8 cellular contexts compared by ENCODE assay signal in the genomic region with DNA sequence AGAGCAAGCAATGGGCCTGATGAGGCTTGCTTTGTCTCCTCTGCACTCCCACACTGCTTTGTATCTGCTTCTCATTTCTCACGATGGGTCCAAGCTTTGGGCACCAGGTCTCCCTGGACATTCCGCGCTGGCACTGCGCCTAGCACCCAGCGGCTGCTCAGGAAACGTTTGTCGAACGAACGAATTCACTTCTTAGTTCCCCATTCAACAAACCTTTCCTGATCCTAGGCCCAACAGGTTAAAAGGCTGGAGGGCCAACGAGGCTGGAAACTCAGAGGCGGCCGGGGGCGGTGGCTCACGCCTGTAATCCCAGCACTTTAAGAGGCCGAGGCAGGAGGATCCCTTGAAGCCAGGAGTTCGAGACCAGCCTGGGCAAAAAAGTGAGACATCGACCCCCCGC. TPM values are rescaled to one million over a fixed set of nuclear protein-coding genes. Genes with fewer than 3 reads are reported as not detected.
DNase-seq lines count a peak whose midpoint lies in the region; ATAC-seq, FAIRE-seq and TF ChIP-seq lines count a peak whose summit lies in the region.

No MANE protein-coding gene starts in this region.

- peaks cover 25% of the 10 kb centered on the region for H3K36me3 ChIP-seq in A673 (ENCODE audit: insufficient read depth, low read length, poor library complexity, severe bottlenecking)
- no peaks in the 10 kb centered on the region for H3K36me3 ChIP-seq in IMR-90 (ENCODE audit: control insufficient read depth, insufficient read depth, low read length)
- H3K36me3 ChIP-seq in K562 (ENCODE audit: control insufficient read depth, insufficient read depth, low read length): peaks cover 38% of the 10 kb centered on the region; the same call in 2 of the 3 replicates

- peak overlapping the region; percentile 97 for H3K4me2 ChIP-seq in IMR-90 (ENCODE audit: low read depth, low read length)
- peak overlapping the region; percentile 100 for H3K4me2 ChIP-seq in K562 (ENCODE audit: insufficient read depth, low read length)

- H3K4me3 Mint-ChIP-seq in mesothelial cell of epicardium: peak overlapping the region; percentile 82

- dilution Hi-C loops in IMR-90 (cut with HindIII; ENCODE audit: low sequenced_read_pairs, unreplicated experiment): no loop called here

- H2AK5ac ChIP-seq in IMR-90 (ENCODE audit: low read depth, low read length): peak overlapping the region; percentile 87

- H3K4me1 ChIP-seq in A673 (ENCODE audit: insufficient read depth, low read length, poor library complexity, severe bottlenecking) (peaks cover 31% of the 10 kb centered on the region), IMR-90 (ENCODE audit: control insufficient read depth, insufficient read depth, low read length) (peaks cover 13% of the 10 kb centered on the region), K562 (replicated peaks in 1 of 2; ENCODE audit: control insufficient read depth in 2 of 2, insufficient read depth in 2 of 2, low read length in 2 of 2) (peaks cover 7 to 22% of the 10 kb centered on the region in 2 experiments; a peak in 4 of 5 replicates)

- peak overlapping the region; percentile 19; the same call in 1 of the 2 replicates for H2BK20ac ChIP-seq in IMR-90 (ENCODE audit: low read depth, low read length)

- TF ChIP-seq RAD21 in IMR-90 (IDR thresholded peaks at IDR 0.05; ENCODE audit: low read length): no peak
- TF ChIP-seq RAD21 in K562 (CRISPR knock-in tag; conservative IDR thresholded peaks at IDR 0.05 in 1 of 2, IDR thresholded peaks at IDR 0.05 in 1 of 2): no peak

- intact Hi-C loops in A673 (cut with micrococcal nuclease; ENCODE audit: unreplicated experiment) (no loop called here), IMR-90 (cut with micrococcal nuclease) (loop anchor here (5.0 to 10.0 kb wide), 4 partner anchors 309 to 932 kb away; no protein-coding TSS in a partner anchor), K562 (cut with micrococcal nuclease) (no loop called here)

- TF ChIP-seq CTCF in A673 (conservative IDR thresholded peaks at IDR 0.05; ENCODE audit: low read depth, low read length): no peak
- no peak for TF ChIP-seq CTCF in IMR-90 (conservative IDR thresholded peaks at IDR 0.05; ENCODE audit: low read depth, low read length)
- no peak for TF ChIP-seq CTCF in K562 (IDR thresholded peaks at IDR 0.05 in 2 of 3, conservative IDR thresholded peaks at IDR 0.05 in 1 of 3; ENCODE audit: insufficient read depth in 2 of 3, low read depth in 1 of 3, low read length in 3 of 3)
- no peak for TF ChIP-seq CTCF in mesothelial cell of epicardium (IDR thresholded peaks at IDR 0.05; ENCODE audit: unreplicated experiment)

- H2AFZ ChIP-seq in IMR-90 (replicated peaks; ENCODE audit: low read length, poor library complexity) (peak overlapping the region; percentile 2), K562 (ENCODE audit: low read depth, low read length) (no peak overlapping the region)

- peaks cover 26 to 68% of the 10 kb centered on the region in 2 experiments for H3K79me1 ChIP-seq in IMR-90 (ENCODE audit: low read depth in 1 of 2, low read length in 2 of 2)

- TF ChIP-seq POLR2A in IMR-90 (IDR thresholded peaks at IDR 0.05; ENCODE audit: low read depth, low read length) (no peak), K562 (conservative IDR thresholded peaks at IDR 0.05) (no peak)

- FAIRE-seq in K562 (lab: Jason Lieb, UNC): no peak

- no peaks in the 10 kb centered on the region for H3K9me3 Mint-ChIP-seq in mesothelial cell of epicardium

- H3K79me2 ChIP-seq in K562 (ENCODE audit: control insufficient read depth, insufficient read depth, low read length): peaks cover 93% of the 10 kb centered on the region

- H4K91ac ChIP-seq in IMR-90 (ENCODE audit: insufficient read depth, low read depth, low read length): peak overlapping the region; percentile 87

- in situ Hi-C loops in IMR-90 (cut with MboI; ENCODE audit: low sequenced_read_pairs): loop anchor here (25.0 kb wide), 1 partner anchor 728 kb away; the partner anchor contains the start of gene BDKRB1
- in situ Hi-C loops in K562 (cut with MboI): no loop called here

- peak overlapping the region; percentile 87 for H3K23ac ChIP-seq in IMR-90 (ENCODE audit: low read depth, low read length)

- peaks cover 4% of the 10 kb centered on the region for H3K36me3 Mint-ChIP-seq in mesothelial cell of epicardium

- H4K8ac ChIP-seq in IMR-90 (ENCODE audit: low read depth in 2 of 2, low read length in 2 of 2): peak overlapping the region; percentile 28 to 73; a peak in 3 of 4 replicates

- H3K4me1 Mint-ChIP-seq in mesothelial cell of epicardium: peaks cover 59% of the 10 kb centered on the region

- H3K9me1 ChIP-seq in IMR-90 (ENCODE audit: insufficient read depth, low read length) (peaks cover 13% of the 10 kb centered on the region), K562 (ENCODE audit: control insufficient read depth, insufficient read depth, low read length) (no peaks in the 10 kb centered on the region)

- peak overlapping the region; percentile 95 for H3K4ac ChIP-seq in IMR-90 (ENCODE audit: low read depth, low read length)

- peak overlapping the region; percentile 97 for H3K14ac ChIP-seq in IMR-90 (replicated peaks; ENCODE audit: low read depth, low read length)

- peak overlapping the region; percentile 70 for H2BK5ac ChIP-seq in IMR-90 (ENCODE audit: low read depth, low read length, poor library complexity, severe bottlenecking)

- peak overlapping the region; percentile 92 for H3K4me3 ChIP-seq in A673 (ENCODE audit: low read depth, low read length, poor library complexity, severe bottlenecking)
- H3K4me3 ChIP-seq in IMR-90 (ENCODE audit: insufficient read depth, low read depth, low read length): peak overlapping the region; percentile 62
- H3K4me3 ChIP-seq in K562: peak overlapping the region; percentile 86

- no peaks in the 10 kb centered on the region for H3K27me3 Mint-ChIP-seq in mesothelial cell of epicardium (ENCODE audit: low read depth)

- peak overlapping the region; percentile 95 for H2AK9ac ChIP-seq in IMR-90 (replicated peaks; ENCODE audit: low read depth, low read length, poor library complexity)

- ATAC-seq in IMR-90 (ENCODE audit: low read depth) (no peak), K562 (no peak), GM21381 (IDR thresholded peaks at IDR 0.05; ENCODE audit: unreplicated experiment) (no peak)

- BruUV-seq in A673 (replicated peaks; lab: Mats Ljungman, UMichigan) (TSS peak; percentile 71), IMR-90 (replicated peaks; lab: Mats Ljungman, UMichigan) (TSS peak; percentile 64), K562 (replicated peaks; lab: Mats Ljungman, UMichigan) (TSS peak; percentile 65)

- peak overlapping the region; percentile 81 for H3K9ac ChIP-seq in IMR-90 (ENCODE audit: low read depth, low read length)
- H3K9ac ChIP-seq in K562 (ENCODE audit: insufficient read depth in 1 of 2, low read depth in 2 of 2, low read length in 2 of 2): peak overlapping the region; percentile 77 to 93

- peak overlapping the region; percentile 66 for H2BK120ac ChIP-seq in IMR-90 (ENCODE audit: low read depth, low read length)

- H3K27ac ChIP-seq in A673 (ENCODE audit: low read depth, low read length, poor library complexity, severe bottlenecking) (peak overlapping the region; percentile 87), IMR-90 (ENCODE audit: insufficient read depth, low read length) (peak overlapping the region; percentile 90), K562 (ENCODE audit: extremely low read depth, low read depth, low read length) (peak overlapping the region; percentile 94)

- H3K27ac Mint-ChIP-seq in mesothelial cell of epicardium: peak overlapping the region; percentile 97

- no peak overlapping the region for H3K18ac ChIP-seq in IMR-90 (ENCODE audit: low read depth, low read length)

- H3K56ac ChIP-seq in IMR-90 (ENCODE audit: extremely low read depth, insufficient read depth, low read length): peak overlapping the region; percentile 72

- no peak for TF ChIP-seq EP300 in K562 (IDR thresholded peaks at IDR 0.05; ENCODE audit: low read length)

- H4K5ac ChIP-seq in IMR-90 (ENCODE audit: low read depth, low read length): peak overlapping the region; percentile 61; the same call in 1 of the 2 replicates

- H4K20me1 ChIP-seq in IMR-90 (ENCODE audit: insufficient read depth, low read length): peaks cover 35% of the 10 kb centered on the region
- peaks cover 18% of the 10 kb centered on the region; the same call in 1 of the 2 replicates for H4K20me1 ChIP-seq in K562 (replicated peaks; ENCODE audit: control insufficient read depth, insufficient read depth, low read length)

- CTCF ChIA-PET in A673 (lab: Charles Lee) (no interaction called here), IMR-90 (lab: Yijun Ruan, JAX) (interaction anchor here (0.6 to 2.0 kb wide), 7 partner anchors 11 to 1127 kb away, joined by 3 to 6 read pairs (median 3); no protein-coding TSS in a partner anchor), K562 (lab: Yijun Ruan, JAX; ENCODE audit: low intra/inter-chr PET ratio) (no interaction called here)

- POLR2A ChIA-PET in A673 (lab: Charles Lee; ENCODE audit: low non-redundant PET) (interaction anchor here (0.7 kb wide), 1 partner anchor 133 kb away, joined by 3 read pairs; no protein-coding TSS in a partner anchor), IMR-90 (lab: Charles Lee; ENCODE audit: unreplicated experiment) (interaction anchor here (1.0 to 1.1 kb wide), 3 partner anchors 17 to 91 kb away, joined by 3 to 13 read pairs (median 8); partner anchors contain the start of gene SYNE3), K562 (lab: Yijun Ruan, JAX) (interaction anchor here (0.6 to 3.0 kb wide), 3 partner anchors 11 to 185 kb away, joined by 3 to 11 read pairs (median 4); no protein-coding TSS in a partner anchor)

- H3K9me3 ChIP-seq in A673 (ENCODE audit: low read depth, low read length, poor library complexity, severe bottlenecking) (no peaks in the 10 kb centered on the region), IMR-90 (ENCODE audit: control insufficient read depth, insufficient read depth, low read length) (no peaks in the 10 kb centered on the region), K562 (replicated peaks; ENCODE audit: control insufficient read depth, insufficient read depth, low read depth, low read length) (no peaks in the 10 kb centered on the region)

- 0% methylated on average over 5 of the region's 18 CpGs; no CpG with 5 or more reads in 1 of the 2 experiments for WGBS in IMR-90 (ENCODE audit: extremely low coverage in 2 of 2, insufficient read length in 1 of 2), 2 experiments
- WGBS in K562 (ENCODE audit: insufficient coverage, low coverage, missing lambda C conversion rate): 1% methylated on average over 18 of the region's 18 CpGs

- DNase-seq in A673 (ENCODE audit: low spot score): no peak
- DNase-seq in IMR-90: no peak
- no peak for DNase-seq in K562 (ENCODE audit: extremely low read depth in 1 of 4, low spot score in 3 of 4)
- no peak for DNase-seq in mesothelial cell of epicardium (ENCODE audit: low spot score in 2 of 2, unreplicated experiment in 2 of 2)
- DNase-seq in NK-92 treated with Interleukin-12 subunit alpha and Interleukin-12 subunit beta, amount 100 ng/mL, for 24 hours (lab: John Stamatoyannopoulos, UW): no peak
- no peak for DNase-seq in kidney tubule cell (ENCODE audit: low spot score)
- DNase-seq in hypothalamus (lab: John Stamatoyannopoulos, UW): no peak

- peak overlapping the region; percentile 43; the same call in 1 of the 3 replicates for H2BK15ac ChIP-seq in IMR-90 (ENCODE audit: low read depth, low read length)

- H3K27me3 ChIP-seq in A673 (replicated peaks; ENCODE audit: insufficient read depth, low read depth, low read length, poor library complexity) (no peaks in the 10 kb centered on the region), IMR-90 (ENCODE audit: control insufficient read depth, insufficient read depth, low read length) (no peaks in the 10 kb centered on the region), K562 (ENCODE audit: control insufficient read depth in 2 of 2, insufficient read depth in 2 of 2, low read length in 2 of 2) (no peaks in the 10 kb centered on the region)

RNA-seq across cellular contexts. Expression of gene GLRX5, which starts 1.0 kb away (rescaled TPM):
- total RNA-seq in A673 (2021): 63.5 and 68.8 TPM in 2 replicates
- 32.4 and 59.2 TPM in 2 replicates for total RNA-seq in IMR-90 (2012; rRNA removed)
- polyA plus RNA-seq in IMR-90 (2012; rRNA removed): 31.7 and 40.4 TPM in 2 replicates
- 13.3 and 15.9 TPM in 2 replicates for polyA plus RNA-seq in IMR-90 (2012; cell fraction: cytosol; rRNA removed)
- 5.0 and 14.4 TPM in 2 replicates for polyA plus RNA-seq in IMR-90 (2012; cell fraction: nucleus; rRNA removed; ENCODE audit: low replicate concordance)
- 11.5 and 14.3 TPM in 2 replicates for total RNA-seq in K562 (2011; cell fraction: chromatin; rRNA removed; ENCODE audit: low replicate concordance)
- 8.3 and 11.6 TPM in 2 replicates for total RNA-seq in K562 (2011; cell fraction: nucleolus; rRNA removed)
- total RNA-seq in K562 (2011; cell fraction: nucleoplasm; rRNA removed): 19.2 and 24.9 TPM in 2 replicates
- 78.4 and 97.8 TPM in 2 replicates for total RNA-seq in K562 (2014; rRNA removed)
- total RNA-seq in K562 (2014; rRNA removed; fragmentation: Illumina TruSeq; extraction: Trizol): 85.5 and 97.4 TPM in 2 replicates
- total RNA-seq in K562 (2015; rRNA removed; fragmentation: Illumina TruSeq; extraction: Trizol): 56.4 and 57.9 TPM in 2 replicates
- 66.8 and 68.0 TPM in 2 replicates for total RNA-seq in K562 (2021)
- polyA plus RNA-seq in K562 (2011; rRNA removed): 63.8 and 85.2 TPM in 2 replicates
- 31.1 and 72.2 TPM in 2 replicates for polyA plus RNA-seq in K562 (2011; cell fraction: cytosol; rRNA removed)
- 9.8 and 21.8 TPM in 2 replicates for polyA plus RNA-seq in K562 (2011; cell fraction: nucleus; rRNA removed)
- polyA plus RNA-seq in K562 (2012): 53.4 and 78.6 TPM in 2 replicates
- 92.8 and 96.8 TPM in 2 replicates for polyA plus RNA-seq in K562 (2014; fragmentation: Illumina TruSeq; extraction: Trizol)
- 10 to 100 TPM; 16.7 to 20.0 TPM for polyA plus RNA-seq in K562 (2014; fragmentation: Nextera tagmentation; extraction: Ambion mirVana)
- 66.4 and 73.9 TPM in 2 replicates for polyA plus RNA-seq in K562 (2014; rRNA removed)
- polyA minus RNA-seq in K562 (2011; rRNA and poly(A)+ RNA removed): 32.8 and 34.4 TPM in 2 replicates
- polyA minus RNA-seq in K562 (2011; cell fraction: cytosol; rRNA and poly(A)+ RNA removed): 17.5 and 24.9 TPM in 2 replicates
- 5.8 and 14.6 TPM in 2 replicates for polyA minus RNA-seq in K562 (2011; cell fraction: nucleus; rRNA and poly(A)+ RNA removed)
- total RNA-seq in mesothelial cell of epicardium: 35.6 to 38.5 TPM (median 38.4 TPM) in 3 replicates

RNA-seq across cellular contexts. Expression of gene SYNE3, which starts 17.4 kb away (rescaled TPM):
- total RNA-seq in A673 (2021): 6.3 and 6.4 TPM in 2 replicates
- total RNA-seq in IMR-90 (2012; rRNA removed): 5.0 TPM in 2 replicates
- polyA plus RNA-seq in IMR-90 (2012; rRNA removed): 2.9 and 3.1 TPM in 2 replicates
- polyA plus RNA-seq in IMR-90 (2012; cell fraction: cytosol; rRNA removed): 1.9 and 2.6 TPM in 2 replicates
- 6.1 and 7.9 TPM in 2 replicates for polyA plus RNA-seq in IMR-90 (2012; cell fraction: nucleus; rRNA removed; ENCODE audit: low replicate concordance)
- 2.1 and 2.6 TPM in 2 replicates for total RNA-seq in K562 (2011; cell fraction: chromatin; rRNA removed; ENCODE audit: low replicate concordance)
- 1.2 and 1.3 TPM in 2 replicates for total RNA-seq in K562 (2011; cell fraction: nucleolus; rRNA removed)
- 1.8 and 2.3 TPM in 2 replicates for total RNA-seq in K562 (2011; cell fraction: nucleoplasm; rRNA removed)
- total RNA-seq in K562 (2014; rRNA removed): 0.94 and 2.7 TPM in 2 replicates
- 0.55 and 0.67 TPM in 2 replicates for total RNA-seq in K562 (2014; rRNA removed; fragmentation: Illumina TruSeq; extraction: Trizol)
- 0.47 and 0.79 TPM in 2 replicates for total RNA-seq in K562 (2015; rRNA removed; fragmentation: Illumina TruSeq; extraction: Trizol)
- total RNA-seq in K562 (2021): 2.2 and 3.1 TPM in 2 replicates
- polyA plus RNA-seq in K562 (2011; rRNA removed): 0.15 and 0.95 TPM in 2 replicates
- 0.10 and 0.47 TPM in 2 replicates for polyA plus RNA-seq in K562 (2011; cell fraction: cytosol; rRNA removed)
- 0.40 and 1.4 TPM in 2 replicates for polyA plus RNA-seq in K562 (2011; cell fraction: nucleus; rRNA removed)
- 1.1 and 2.8 TPM in 2 replicates for polyA plus RNA-seq in K562 (2012)
- 0.61 and 0.71 TPM in 2 replicates for polyA plus RNA-seq in K562 (2014; fragmentation: Illumina TruSeq; extraction: Trizol)
- polyA plus RNA-seq in K562 (2014; fragmentation: Nextera tagmentation; extraction: Ambion mirVana): under 1 TPM; 0.04 to 0.08 TPM
- polyA plus RNA-seq in K562 (2014; rRNA removed): 1.7 and 1.8 TPM in 2 replicates
- polyA minus RNA-seq in K562 (2011; rRNA and poly(A)+ RNA removed): 0.14 and 1.0 TPM in 2 replicates
- 0.82 TPM in 1 of 2 replicates, not detected in the other for polyA minus RNA-seq in K562 (2011; cell fraction: cytosol; rRNA and poly(A)+ RNA removed)
- polyA minus RNA-seq in K562 (2011; cell fraction: nucleus; rRNA and poly(A)+ RNA removed): 0.13 and 2.0 TPM in 2 replicates
- total RNA-seq in mesothelial cell of epicardium: 1.5 to 1.9 TPM (median 1.6 TPM) in 3 replicates
